In the genomic region with DNA sequence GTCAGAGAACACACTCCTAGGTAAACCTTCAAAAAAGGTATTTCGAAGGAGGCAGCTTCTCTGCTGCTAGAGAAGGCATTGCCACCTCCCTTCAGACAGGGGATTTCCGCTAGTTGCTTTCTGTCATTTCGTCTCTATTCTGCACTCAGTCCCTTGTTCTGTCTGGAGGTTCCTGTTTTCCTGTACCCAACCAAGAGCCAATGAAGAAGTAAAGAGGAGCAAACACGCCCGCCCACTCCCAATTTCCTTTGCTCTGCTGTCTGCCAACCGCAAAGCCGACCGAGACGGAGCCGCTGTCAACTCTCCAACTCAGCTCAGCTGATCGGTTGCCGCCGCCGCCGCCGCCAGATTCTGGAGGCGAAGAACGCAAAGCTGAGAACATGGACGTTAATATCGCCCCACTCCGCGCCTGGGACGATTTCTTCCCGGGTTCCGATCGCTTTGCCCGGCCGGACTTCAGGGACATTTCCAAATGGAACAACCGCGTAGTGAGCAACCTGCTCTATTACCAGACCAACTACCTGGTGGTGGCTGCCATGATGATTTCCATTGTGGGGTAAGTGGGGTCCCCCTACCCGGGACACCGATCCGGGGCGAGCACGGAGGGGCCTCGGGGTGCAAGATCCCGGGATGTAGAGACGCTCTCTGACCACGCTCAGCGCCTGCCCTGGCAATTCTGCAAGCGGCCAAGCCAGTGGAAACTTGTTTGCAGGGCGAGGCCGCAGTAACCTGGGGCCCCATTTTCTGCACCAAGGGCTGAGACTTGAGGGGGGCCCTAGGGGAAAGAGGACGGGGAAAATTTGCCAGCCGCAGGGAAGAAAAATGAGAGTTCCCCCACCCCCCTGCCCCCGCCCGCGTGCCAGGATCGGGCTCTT, we compare ENCODE assay signal across 1 cellular context.
TF ChIP-seq lines count a peak whose summit lies in the region.

A gene with protein sequence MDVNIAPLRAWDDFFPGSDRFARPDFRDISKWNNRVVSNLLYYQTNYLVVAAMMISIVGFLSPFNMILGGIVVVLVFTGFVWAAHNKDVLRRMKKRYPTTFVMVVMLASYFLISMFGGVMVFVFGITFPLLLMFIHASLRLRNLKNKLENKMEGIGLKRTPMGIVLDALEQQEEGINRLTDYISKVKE (plus strand): TSS at position 270 of the 875 bp plus-strand sequence. CDS start 111 bp downstream, at position 381.

TF ChIP-seq in HepG2, 621 proteins besides CTCF, POLR2A, EP300 and RAD21 (continued from another document and continues in another):
- TF ChIP-seq, protein P1, sequence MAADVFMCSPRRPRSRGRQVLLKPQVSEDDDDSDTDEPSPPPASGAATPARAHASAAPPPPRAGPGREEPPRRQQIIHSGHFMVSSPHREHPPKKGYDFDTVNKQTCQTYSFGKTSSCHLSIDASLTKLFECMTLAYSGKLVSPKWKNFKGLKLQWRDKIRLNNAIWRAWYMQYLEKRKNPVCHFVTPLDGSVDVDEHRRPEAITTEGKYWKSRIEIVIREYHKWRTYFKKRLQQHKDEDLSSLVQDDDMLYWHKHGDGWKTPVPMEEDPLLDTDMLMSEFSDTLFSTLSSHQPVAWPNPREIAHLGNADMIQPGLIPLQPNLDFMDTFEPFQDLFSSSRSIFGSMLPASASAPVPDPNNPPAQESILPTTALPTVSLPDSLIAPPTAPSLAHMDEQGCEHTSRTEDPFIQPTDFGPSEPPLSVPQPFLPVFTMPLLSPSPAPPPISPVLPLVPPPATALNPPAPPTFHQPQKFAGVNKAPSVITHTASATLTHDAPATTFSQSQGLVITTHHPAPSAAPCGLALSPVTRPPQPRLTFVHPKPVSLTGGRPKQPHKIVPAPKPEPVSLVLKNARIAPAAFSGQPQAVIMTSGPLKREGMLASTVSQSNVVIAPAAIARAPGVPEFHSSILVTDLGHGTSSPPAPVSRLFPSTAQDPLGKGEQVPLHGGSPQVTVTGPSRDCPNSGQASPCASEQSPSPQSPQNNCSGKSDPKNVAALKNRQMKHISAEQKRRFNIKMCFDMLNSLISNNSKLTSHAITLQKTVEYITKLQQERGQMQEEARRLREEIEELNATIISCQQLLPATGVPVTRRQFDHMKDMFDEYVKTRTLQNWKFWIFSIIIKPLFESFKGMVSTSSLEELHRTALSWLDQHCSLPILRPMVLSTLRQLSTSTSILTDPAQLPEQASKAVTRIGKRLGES (CRISPR knock-in tag; IDR thresholded peaks at IDR 0.05; ENCODE audit: borderline replicate concordance), result no peak
- TF ChIP-seq ZNF550 (CRISPR knock-in tag; IDR thresholded peaks at IDR 0.05; ENCODE audit: borderline replicate concordance) (no peak), TSC22D2 (CRISPR knock-in tag; IDR thresholded peaks at IDR 0.05; ENCODE audit: borderline replicate concordance) (no peak), NBN (conservative IDR thresholded peaks at IDR 0.05) (no peak), KLF16 (CRISPR knock-in tag; IDR thresholded peaks at IDR 0.05) (0 out of 4 replicates have a peak, but pooled peaks of 1 of the 2 experiments have one; percentile 38), DNMT3B (CRISPR knock-in tag; conservative IDR thresholded peaks at IDR 0.05) (0 out of 2 replicates have a peak, but pooled peaks have one; percentile 32), RBFOX2 (IDR thresholded peaks at IDR 0.05; ENCODE audit: low read depth, low read length) (no peak), MAF1 (CRISPR knock-in tag; IDR thresholded peaks at IDR 0.05; ENCODE audit: borderline replicate concordance) (no peak), ZNF713 (CRISPR knock-in tag; IDR thresholded peaks at IDR 0.05) (no peak), NFE2L1 (CRISPR knock-in tag; IDR thresholded peaks at IDR 0.05; ENCODE audit: borderline replicate concordance) (no peak), CBX1 (IDR thresholded peaks at IDR 0.05; ENCODE audit: low read depth) (no peak), ZNF891 (CRISPR knock-in tag; IDR thresholded peaks at IDR 0.05) (peak; percentile 84), NR2F1 (CRISPR knock-in tag; IDR thresholded peaks at IDR 0.05) (no peak), ZNF589 (CRISPR knock-in tag; conservative IDR thresholded peaks at IDR 0.05) (no peak), SYNCRIP (IDR thresholded peaks at IDR 0.05; ENCODE audit: insufficient read depth, low read depth, low read length) (no peak), ZC3H4 (CRISPR knock-in tag; IDR thresholded peaks at IDR 0.05; ENCODE audit: borderline replicate concordance) (no peak), MEIS2 (CRISPR knock-in tag; IDR thresholded peaks at IDR 0.05) (peak; percentile 90), ZNF441 (CRISPR knock-in tag; IDR thresholded peaks at IDR 0.05; ENCODE audit: borderline replicate concordance) (no peak), ZNF773 (CRISPR knock-in tag; IDR thresholded peaks at IDR 0.05; ENCODE audit: borderline replicate concordance) (no peak), KDM2A (CRISPR knock-in tag; IDR thresholded peaks at IDR 0.05; ENCODE audit: borderline replicate concordance, low read depth) (peak; percentile 81; the same call in 1 of the 2 replicates), ZNF557 (CRISPR knock-in tag; IDR thresholded peaks at IDR 0.05) (no peak), ZNF766 (CRISPR knock-in tag; IDR thresholded peaks at IDR 0.05; ENCODE audit: borderline replicate concordance) (no peak), ZNF652 (CRISPR knock-in tag; IDR thresholded peaks at IDR 0.05; ENCODE audit: borderline replicate concordance, low read depth) (no peak), GTF2F1 (IDR thresholded peaks at IDR 0.05; ENCODE audit: low read length) (no peak), SIX1 (CRISPR knock-in tag; IDR thresholded peaks at IDR 0.05; ENCODE audit: borderline replicate concordance) (no peak), ONECUT2 (CRISPR knock-in tag; IDR thresholded peaks at IDR 0.05) (no peak), JUNB (CRISPR knock-in tag; IDR thresholded peaks at IDR 0.05; ENCODE audit: borderline replicate concordance) (no peak), PLRG1 (conservative IDR thresholded peaks at IDR 0.05) (no peak), ZNF274 (CRISPR knock-in tag; IDR thresholded peaks at IDR 0.05) (no peak), ZNF282 (IDR thresholded peaks at IDR 0.05; ENCODE audit: partially characterized antibody) (no peak), RAD51 (IDR thresholded peaks at IDR 0.05; ENCODE audit: borderline replicate concordance) (no peak), GLI4 (CRISPR knock-in tag; IDR thresholded peaks at IDR 0.05; ENCODE audit: borderline replicate concordance) (no peak), MAFF (IDR thresholded peaks at IDR 0.05; ENCODE audit: low read depth, low read length) (no peak), ZNF510 (CRISPR knock-in tag; IDR thresholded peaks at IDR 0.05; ENCODE audit: low read depth) (no peak), SP140L (CRISPR knock-in tag; IDR thresholded peaks at IDR 0.05; ENCODE audit: borderline replicate concordance) (no peak)
- TF ChIP-seq, protein P2, sequence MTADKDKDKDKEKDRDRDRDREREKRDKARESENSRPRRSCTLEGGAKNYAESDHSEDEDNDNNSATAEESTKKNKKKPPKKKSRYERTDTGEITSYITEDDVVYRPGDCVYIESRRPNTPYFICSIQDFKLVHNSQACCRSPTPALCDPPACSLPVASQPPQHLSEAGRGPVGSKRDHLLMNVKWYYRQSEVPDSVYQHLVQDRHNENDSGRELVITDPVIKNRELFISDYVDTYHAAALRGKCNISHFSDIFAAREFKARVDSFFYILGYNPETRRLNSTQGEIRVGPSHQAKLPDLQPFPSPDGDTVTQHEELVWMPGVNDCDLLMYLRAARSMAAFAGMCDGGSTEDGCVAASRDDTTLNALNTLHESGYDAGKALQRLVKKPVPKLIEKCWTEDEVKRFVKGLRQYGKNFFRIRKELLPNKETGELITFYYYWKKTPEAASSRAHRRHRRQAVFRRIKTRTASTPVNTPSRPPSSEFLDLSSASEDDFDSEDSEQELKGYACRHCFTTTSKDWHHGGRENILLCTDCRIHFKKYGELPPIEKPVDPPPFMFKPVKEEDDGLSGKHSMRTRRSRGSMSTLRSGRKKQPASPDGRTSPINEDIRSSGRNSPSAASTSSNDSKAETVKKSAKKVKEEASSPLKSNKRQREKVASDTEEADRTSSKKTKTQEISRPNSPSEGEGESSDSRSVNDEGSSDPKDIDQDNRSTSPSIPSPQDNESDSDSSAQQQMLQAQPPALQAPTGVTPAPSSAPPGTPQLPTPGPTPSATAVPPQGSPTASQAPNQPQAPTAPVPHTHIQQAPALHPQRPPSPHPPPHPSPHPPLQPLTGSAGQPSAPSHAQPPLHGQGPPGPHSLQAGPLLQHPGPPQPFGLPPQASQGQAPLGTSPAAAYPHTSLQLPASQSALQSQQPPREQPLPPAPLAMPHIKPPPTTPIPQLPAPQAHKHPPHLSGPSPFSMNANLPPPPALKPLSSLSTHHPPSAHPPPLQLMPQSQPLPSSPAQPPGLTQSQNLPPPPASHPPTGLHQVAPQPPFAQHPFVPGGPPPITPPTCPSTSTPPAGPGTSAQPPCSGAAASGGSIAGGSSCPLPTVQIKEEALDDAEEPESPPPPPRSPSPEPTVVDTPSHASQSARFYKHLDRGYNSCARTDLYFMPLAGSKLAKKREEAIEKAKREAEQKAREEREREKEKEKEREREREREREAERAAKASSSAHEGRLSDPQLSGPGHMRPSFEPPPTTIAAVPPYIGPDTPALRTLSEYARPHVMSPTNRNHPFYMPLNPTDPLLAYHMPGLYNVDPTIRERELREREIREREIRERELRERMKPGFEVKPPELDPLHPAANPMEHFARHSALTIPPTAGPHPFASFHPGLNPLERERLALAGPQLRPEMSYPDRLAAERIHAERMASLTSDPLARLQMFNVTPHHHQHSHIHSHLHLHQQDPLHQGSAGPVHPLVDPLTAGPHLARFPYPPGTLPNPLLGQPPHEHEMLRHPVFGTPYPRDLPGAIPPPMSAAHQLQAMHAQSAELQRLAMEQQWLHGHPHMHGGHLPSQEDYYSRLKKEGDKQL (CRISPR knock-in tag; IDR thresholded peaks at IDR 0.05; ENCODE audit: low read depth), result no peak
- TF ChIP-seq, protein P3, sequence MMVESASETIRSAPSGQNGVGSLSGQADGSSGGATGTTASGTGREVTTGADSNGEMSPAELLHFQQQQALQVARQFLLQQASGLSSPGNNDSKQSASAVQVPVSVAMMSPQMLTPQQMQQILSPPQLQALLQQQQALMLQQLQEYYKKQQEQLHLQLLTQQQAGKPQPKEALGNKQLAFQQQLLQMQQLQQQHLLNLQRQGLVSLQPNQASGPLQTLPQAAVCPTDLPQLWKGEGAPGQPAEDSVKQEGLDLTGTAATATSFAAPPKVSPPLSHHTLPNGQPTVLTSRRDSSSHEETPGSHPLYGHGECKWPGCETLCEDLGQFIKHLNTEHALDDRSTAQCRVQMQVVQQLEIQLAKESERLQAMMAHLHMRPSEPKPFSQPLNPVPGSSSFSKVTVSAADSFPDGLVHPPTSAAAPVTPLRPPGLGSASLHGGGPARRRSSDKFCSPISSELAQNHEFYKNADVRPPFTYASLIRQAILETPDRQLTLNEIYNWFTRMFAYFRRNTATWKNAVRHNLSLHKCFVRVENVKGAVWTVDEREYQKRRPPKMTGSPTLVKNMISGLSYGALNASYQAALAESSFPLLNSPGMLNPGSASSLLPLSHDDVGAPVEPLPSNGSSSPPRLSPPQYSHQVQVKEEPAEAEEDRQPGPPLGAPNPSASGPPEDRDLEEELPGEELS (CRISPR knock-in tag; IDR thresholded peaks at IDR 0.05), result no peak
- TF ChIP-seq, protein P4, sequence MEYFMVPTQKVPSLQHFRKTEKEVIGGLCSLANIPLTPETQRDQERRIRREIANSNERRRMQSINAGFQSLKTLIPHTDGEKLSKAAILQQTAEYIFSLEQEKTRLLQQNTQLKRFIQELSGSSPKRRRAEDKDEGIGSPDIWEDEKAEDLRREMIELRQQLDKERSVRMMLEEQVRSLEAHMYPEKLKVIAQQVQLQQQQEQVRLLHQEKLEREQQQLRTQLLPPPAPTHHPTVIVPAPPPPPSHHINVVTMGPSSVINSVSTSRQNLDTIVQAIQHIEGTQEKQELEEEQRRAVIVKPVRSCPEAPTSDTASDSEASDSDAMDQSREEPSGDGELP (IDR thresholded peaks at IDR 0.05; ENCODE audit: borderline replicate concordance, low read depth), result peak; percentile 99
- TF ChIP-seq, protein P5, sequence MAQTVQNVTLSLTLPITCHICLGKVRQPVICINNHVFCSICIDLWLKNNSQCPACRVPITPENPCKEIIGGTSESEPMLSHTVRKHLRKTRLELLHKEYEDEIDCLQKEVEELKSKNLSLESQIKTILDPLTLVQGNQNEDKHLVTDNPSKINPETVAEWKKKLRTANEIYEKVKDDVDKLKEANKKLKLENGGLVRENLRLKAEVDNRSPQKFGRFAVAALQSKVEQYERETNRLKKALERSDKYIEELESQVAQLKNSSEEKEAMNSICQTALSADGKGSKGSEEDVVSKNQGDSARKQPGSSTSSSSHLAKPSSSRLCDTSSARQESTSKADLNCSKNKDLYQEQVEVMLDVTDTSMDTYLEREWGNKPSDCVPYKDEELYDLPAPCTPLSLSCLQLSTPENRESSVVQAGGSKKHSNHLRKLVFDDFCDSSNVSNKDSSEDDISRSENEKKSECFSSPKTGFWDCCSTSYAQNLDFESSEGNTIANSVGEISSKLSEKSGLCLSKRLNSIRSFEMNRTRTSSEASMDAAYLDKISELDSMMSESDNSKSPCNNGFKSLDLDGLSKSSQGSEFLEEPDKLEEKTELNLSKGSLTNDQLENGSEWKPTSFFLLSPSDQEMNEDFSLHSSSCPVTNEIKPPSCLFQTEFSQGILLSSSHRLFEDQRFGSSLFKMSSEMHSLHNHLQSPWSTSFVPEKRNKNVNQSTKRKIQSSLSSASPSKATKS (CRISPR knock-in tag; IDR thresholded peaks at IDR 0.05), result no peak
- TF ChIP-seq, protein P6, sequence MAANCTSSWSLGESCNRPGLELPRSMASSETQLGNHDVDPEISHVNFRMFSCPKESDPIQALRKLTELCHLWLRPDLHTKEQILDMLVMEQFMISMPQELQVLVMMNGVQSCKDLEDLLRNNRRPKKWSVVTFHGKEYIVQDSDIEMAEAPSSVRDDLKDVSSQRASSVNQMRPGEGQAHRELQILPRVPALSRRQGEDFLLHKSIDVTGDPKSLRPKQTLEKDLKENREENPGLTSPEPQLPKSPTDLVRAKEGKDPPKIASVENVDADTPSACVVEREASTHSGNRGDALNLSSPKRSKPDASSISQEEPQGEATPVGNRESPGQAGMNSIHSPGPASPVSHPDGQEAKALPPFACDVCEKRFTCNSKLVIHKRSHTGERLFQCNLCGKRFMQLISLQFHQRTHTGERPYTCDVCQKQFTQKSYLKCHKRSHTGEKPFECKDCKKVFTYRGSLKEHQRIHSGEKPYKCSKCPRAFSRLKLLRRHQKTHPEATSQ (CRISPR knock-in tag; IDR thresholded peaks at IDR 0.05; ENCODE audit: borderline replicate concordance), result no peak
- TF ChIP-seq, protein P7, sequence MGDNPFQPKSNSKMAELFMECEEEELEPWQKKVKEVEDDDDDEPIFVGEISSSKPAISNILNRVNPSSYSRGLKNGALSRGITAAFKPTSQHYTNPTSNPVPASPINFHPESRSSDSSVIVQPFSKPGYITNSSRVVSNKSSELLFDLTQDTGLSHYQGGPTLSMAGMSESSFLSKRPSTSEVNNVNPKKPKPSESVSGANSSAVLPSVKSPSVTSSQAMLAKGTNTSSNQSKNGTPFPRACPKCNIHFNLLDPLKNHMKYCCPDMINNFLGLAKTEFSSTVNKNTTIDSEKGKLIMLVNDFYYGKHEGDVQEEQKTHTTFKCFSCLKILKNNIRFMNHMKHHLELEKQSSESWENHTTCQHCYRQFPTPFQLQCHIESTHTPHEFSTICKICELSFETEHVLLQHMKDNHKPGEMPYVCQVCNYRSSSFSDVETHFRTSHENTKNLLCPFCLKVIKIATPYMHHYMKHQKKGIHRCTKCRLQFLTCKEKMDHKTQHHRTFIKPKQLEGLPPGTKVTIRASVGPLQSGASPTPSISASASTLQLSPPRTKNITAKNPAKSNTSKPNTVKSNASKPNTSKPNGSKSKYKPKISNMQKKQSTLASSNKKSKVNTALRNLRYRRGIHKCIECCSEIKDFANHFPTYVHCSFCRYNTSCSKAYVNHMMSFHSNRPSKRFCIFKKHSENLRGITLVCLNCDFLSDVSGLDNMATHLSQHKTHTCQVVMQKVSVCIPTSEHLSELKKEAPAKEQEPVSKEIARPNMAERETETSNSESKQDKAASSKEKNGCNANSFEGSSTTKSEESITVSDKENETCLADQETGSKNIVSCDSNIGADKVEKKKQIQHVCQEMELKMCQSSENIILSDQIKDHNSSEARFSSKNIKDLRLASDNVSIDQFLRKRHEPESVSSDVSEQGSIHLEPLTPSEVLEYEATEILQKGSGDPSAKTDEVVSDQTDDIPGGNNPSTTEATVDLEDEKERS (CRISPR knock-in tag; IDR thresholded peaks at IDR 0.05), result peak; percentile 9; the same call in 1 of the 2 replicates
